In the genomic region with DNA sequence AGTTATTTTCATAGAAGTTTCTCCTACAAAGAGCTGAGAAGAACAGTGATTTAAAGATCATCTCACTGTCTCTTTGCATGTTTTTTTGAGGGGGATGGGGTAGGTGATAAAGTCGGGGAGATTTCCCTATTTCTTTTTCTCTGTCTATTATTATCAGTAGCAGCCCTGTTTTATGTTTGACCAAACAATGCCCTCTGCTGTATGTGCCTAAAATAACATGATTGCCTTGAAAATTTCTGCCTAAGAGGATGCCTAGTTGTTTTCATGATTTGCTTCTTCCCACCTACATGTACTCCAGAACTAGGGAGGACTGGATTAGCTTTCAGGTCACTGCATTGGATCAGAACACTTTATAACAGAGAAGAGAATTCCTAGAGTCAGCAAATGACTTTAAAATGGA, we compare ENCODE assay signal across 9 cellular contexts.
DNase-seq lines count a peak whose midpoint lies in the region; ATAC-seq and TF ChIP-seq lines count a peak whose summit lies in the region.
"Had no signal": no experiment of that assay in that cellular context is flagged by ENCODE, and none has a peak within 500 bp of the region (broad histone marks: within the 10 kb centered on the region; RNA-seq: fewer than 3 reads in every experiment).

No MANE protein-coding gene starts in this region.

- H3K4me3 Mint-ChIP-seq in brain = no peak overlapping the region
- no peak overlapping the region for H3K4me3 Mint-ChIP-seq in activated CD4-positive, alpha-beta T cell treated with anti-CD3 and anti-CD28 coated beads for 36 hours
- H3K4me3 Mint-ChIP-seq in immature natural killer cell = no peak overlapping the region

- intact Hi-C loops in activated CD4-positive, alpha-beta T cell treated with anti-CD3 and anti-CD28 coated beads for 36 hours (cut with DNase I, micrococcal nuclease) = no loop called here

- POLR2A ChIA-PET in activated CD4-positive, alpha-beta T cell treated with anti-CD3 and anti-CD28 coated beads for 36 hours (lab: Charles Lee) = no interaction called here

- H4K91ac ChIP-seq in neuronal stem cell (ENCODE audit: low read depth, low read length, poor library complexity) = no peak overlapping the region

- no peak overlapping the region for H2BK12ac ChIP-seq in neuronal stem cell (ENCODE audit: low read length)

- H3K4me3 ChIP-seq in neuronal stem cell (ENCODE audit: low read length in 2 of 2) = no peak overlapping the region

- H2BK120ac ChIP-seq in neuronal stem cell (ENCODE audit: low read depth, low read length) = no peak overlapping the region

- no peak overlapping the region for H2AK5ac ChIP-seq in neuronal stem cell (ENCODE audit: low read depth, low read length)

- no peaks in the 10 kb centered on the region for H3K36me3 ChIP-seq in neuronal stem cell (replicated peaks in 1 of 2; ENCODE audit: control insufficient read depth in 2 of 2, insufficient read depth in 2 of 2, low read length in 2 of 2)

- H3K18ac ChIP-seq in neuronal stem cell (ENCODE audit: low read length) = no peak overlapping the region

- no peak overlapping the region for H2AFZ ChIP-seq in neuronal stem cell (ENCODE audit: low read length)

- H3K9me3 ChIP-seq in neuronal stem cell (replicated peaks in 1 of 2; ENCODE audit: control insufficient read depth in 2 of 2, insufficient read depth in 1 of 2, low read depth in 1 of 2, low read length in 2 of 2) = no peaks in the 10 kb centered on the region

- H2BK15ac ChIP-seq in neuronal stem cell (ENCODE audit: low read length) = no peak overlapping the region

- no CpG with 5 or more reads among the region's 1 CpG for WGBS in neuronal stem cell (ENCODE audit: extremely low coverage in 2 of 2, insufficient read length in 2 of 2, insufficient replicate concordance in 1 of 2), 2 donors

- H3K27ac ChIP-seq in neuronal stem cell (replicated peaks; ENCODE audit: low read length) = no peak overlapping the region

- H3K9me3 Mint-ChIP-seq in brain = peaks cover 0 to 3% (median 2%) of the 10 kb centered on the region in 5 experiments
- H3K9me3 Mint-ChIP-seq in activated CD4-positive, alpha-beta T cell treated with anti-CD3 and anti-CD28 coated beads for 36 hours (ENCODE audit: low read depth) = peaks cover 2% of the 10 kb centered on the region
- peaks cover 2 to 41% (median 8%) of the 10 kb centered on the region in 6 donors for H3K9me3 Mint-ChIP-seq in immature natural killer cell

- H3K4ac ChIP-seq in neuronal stem cell (ENCODE audit: low read length) = no peak overlapping the region

- H3K9ac ChIP-seq in neuronal stem cell (ENCODE audit: low read depth, low read length, poor library complexity) = no peak overlapping the region

- H3K4me1 Mint-ChIP-seq in brain (peaks cover 15% of the 10 kb centered on the region), immature natural killer cell (no peaks in the 10 kb centered on the region)
- no peaks in the 10 kb centered on the region for H3K4me1 Mint-ChIP-seq in activated CD4-positive, alpha-beta T cell treated with anti-CD3 and anti-CD28 coated beads for 36 hours

- H3K27ac Mint-ChIP-seq in brain (peak overlapping the region in 2 of 5 experiments; percentile 8 to 46), immature natural killer cell (no peak overlapping the region)
- no peak overlapping the region for H3K27ac Mint-ChIP-seq in activated CD4-positive, alpha-beta T cell treated with anti-CD3 and anti-CD28 coated beads for 36 hours

- peak; percentile 35 for TF ChIP-seq CTCF in GM13977 (IDR thresholded peaks at IDR 0.05; ENCODE audit: extremely low read depth, insufficient read depth, missing control alignments)
- peak; percentile 59 to 75 for TF ChIP-seq CTCF in brain (conservative IDR thresholded peaks at IDR 0.05)

- no peaks in the 10 kb centered on the region for H3K79me1 ChIP-seq in neuronal stem cell (ENCODE audit: low read depth, low read length)

- no peak overlapping the region for H3K14ac ChIP-seq in neuronal stem cell (ENCODE audit: low read length)

- in situ Hi-C loops in GM13977 (cut with MboI; ENCODE audit: low pct_unique_long_range_greater_than_20kb, low sequenced_read_pairs, unreplicated experiment) = no loop called here

- no peak overlapping the region for H2BK5ac ChIP-seq in neuronal stem cell (ENCODE audit: low read length)

- peaks cover 3% of the 10 kb centered on the region for H3K27me3 Mint-ChIP-seq in brain
- no peaks in the 10 kb centered on the region for H3K27me3 Mint-ChIP-seq in activated CD4-positive, alpha-beta T cell treated with anti-CD3 and anti-CD28 coated beads for 36 hours
- H3K27me3 Mint-ChIP-seq in immature natural killer cell (ENCODE audit: low read depth in 3 of 3) = peaks cover 0 to 6% (median 0%) of the 10 kb centered on the region in 3 donors

- ATAC-seq in GM21526 (IDR thresholded peaks at IDR 0.05; ENCODE audit: low FRiP score, unreplicated experiment) (no peak), GM21367 (IDR thresholded peaks at IDR 0.05; ENCODE audit: unreplicated experiment) (no peak)
- ATAC-seq in activated CD4-positive, alpha-beta T cell treated with anti-CD3 and anti-CD28 coated beads for 36 hours = no peak

- no peak overlapping the region for H3K4me2 ChIP-seq in neuronal stem cell (ENCODE audit: insufficient read depth, low read length, poor library complexity, severe bottlenecking)

- DNase-seq in GM13977 (ENCODE audit: low spot score) (peak; percentile 3), NCI-H1105 treated with DMSO at 0.1 percent for 48 hours (lab: John Stamatoyannopoulos, UW) (peak; percentile 42), neuronal stem cell (ENCODE audit: low spot score) (peak; percentile 3), immature natural killer cell (no peak)
- DNase-seq in activated CD4-positive, alpha-beta T cell treated with anti-CD3 and anti-CD28 coated beads for 36 hours = no peak
- DNase-seq: stimulated activated naive CD4-positive, alpha-beta T cell had no signal

- no peaks in the 10 kb centered on the region for H3K4me1 ChIP-seq in neuronal stem cell (ENCODE audit: control insufficient read depth in 2 of 2, insufficient read depth in 1 of 2, low read depth in 1 of 2, low read length in 2 of 2)

- CTCF ChIA-PET in activated CD4-positive, alpha-beta T cell treated with anti-CD3 and anti-CD28 coated beads for 36 hours (lab: Charles Lee) = no interaction called here

- no peak overlapping the region for H4K8ac ChIP-seq in neuronal stem cell (ENCODE audit: low read depth, low read length)

- H3K23ac ChIP-seq in neuronal stem cell (ENCODE audit: low read depth, low read length, poor library complexity) = no peak overlapping the region

- no peaks in the 10 kb centered on the region for H3K27me3 ChIP-seq in neuronal stem cell (ENCODE audit: control insufficient read depth in 3 of 3, insufficient read depth in 3 of 3, low read depth in 1 of 3, low read length in 3 of 3)

- H3K36me3 Mint-ChIP-seq in brain (peaks cover 2% of the 10 kb centered on the region), immature natural killer cell (no peaks in the 10 kb centered on the region)
- no peaks in the 10 kb centered on the region for H3K36me3 Mint-ChIP-seq in activated CD4-positive, alpha-beta T cell treated with anti-CD3 and anti-CD28 coated beads for 36 hours (ENCODE audit: low read depth)

Comparison
In these comparisons a context has a peak if more than half of its experiments do, and no peak if none do; other contexts are left out.
1. DNase-seq: peak in GM13977 (single experiment), NCI-H1105 treated with DMSO at 0.1 percent for 48 hours (single experiment) and neuronal stem cell (single experiment); none in activated CD4-positive, alpha-beta T cell treated with anti-CD3 and anti-CD28 coated beads for 36 hours (single experiment) and immature natural killer cell (0 of 3).